Comparison of ENCODE assay signal across 17 cellular contexts in genomic region chr22:29341056-29341848, GRCh38. TPM values are rescaled to one million over a fixed set of nuclear protein-coding genes. Genes with fewer than 3 reads are reported as not detected.
A peak's percentile ranks its signal among the peaks of the same experiment; 100 is the strongest.
DNase-seq lines count a peak whose midpoint lies in the region; ATAC-seq, FAIRE-seq and TF ChIP-seq lines count a peak whose summit lies in the region.
"Had no signal": no experiment of that assay in that cellular context is flagged by ENCODE, and none has a peak within 500 bp of the region (broad histone marks: within the 10 kb centered on the region; RNA-seq: fewer than 3 reads in every experiment).

No MANE protein-coding gene starts in this region.

- H3K4me3 ChIP-seq in right cardiac atrium (ENCODE audit: low read length) (no peak overlapping the region), right atrium auricular region (no peak overlapping the region), pancreas (no peak overlapping the region)
- H3K4me3 ChIP-seq: GM23248 had no signal

- DNase-seq in right cardiac atrium (peak in 2 of 3 donors; percentile 74 to 82), right atrium auricular region (ENCODE audit: low spot score) (no peak), pancreas (peak in 1 of 6 donors; percentile 68), DMS153 (lab: John Stamatoyannopoulos, UW) (no peak)
- DNase-seq: ACHN; CD8-positive, alpha-beta T cell; COR-L47; DND-41; GDM1; GM23248 had no signal

- no peaks in the 10 kb centered on the region for H3K9me3 ChIP-seq in right cardiac atrium (ENCODE audit: control insufficient read depth, low read length)
- no peaks in the 10 kb centered on the region for H3K9me3 ChIP-seq in right atrium auricular region
- H3K9me3 ChIP-seq in pancreas: no peaks in the 10 kb centered on the region

- H3K36me3 ChIP-seq in right atrium auricular region (peaks cover 55% of the 10 kb centered on the region), pancreas (peaks cover 8 to 48% (median 9%) of the 10 kb centered on the region in 3 donors)

- no peak for FAIRE-seq in pancreas (lab: Jason Lieb, UNC)
- FAIRE-seq: D721Med, GM12892, HTR-8/SVneo had no signal

- TF ChIP-seq CTCF in right atrium auricular region (IDR thresholded peaks at IDR 0.05): no peak
- TF ChIP-seq CTCF in VCaP (conservative IDR thresholded peaks at IDR 0.05): no peak
- no peak for TF ChIP-seq CTCF in pancreas (IDR thresholded peaks at IDR 0.05)

- no peaks in the 10 kb centered on the region for H3K27me3 ChIP-seq in right cardiac atrium (ENCODE audit: control insufficient read depth, insufficient read depth)
- no peaks in the 10 kb centered on the region for H3K27me3 ChIP-seq in right atrium auricular region
- H3K27me3 ChIP-seq in pancreas: no peaks in the 10 kb centered on the region

- WGBS in right cardiac atrium: 75% methylated on average over 25 of the region's 25 CpGs
- WGBS in pancreas, 2 donors: 89 to 90% methylated on average over 25 of the region's 25 CpGs

- ATAC-seq in right cardiac atrium (peak; percentile 30 to 39), pancreas (no peak), HG03095 (IDR thresholded peaks at IDR 0.05; ENCODE audit: unreplicated experiment) (no peak), GM18909 (IDR thresholded peaks at IDR 0.05; ENCODE audit: poor library complexity, unreplicated experiment) (no peak)
- ATAC-seq: CD8-positive, alpha-beta T cell had no signal

- intact Hi-C loops in right cardiac atrium (cut with DNase I) (no loop called here), pancreas (cut with DNase I) (no loop called here)

- H3K27ac ChIP-seq in right cardiac atrium (ENCODE audit: low read length): peak overlapping the region; percentile 8
- H3K27ac ChIP-seq in right atrium auricular region: peak overlapping the region in 1 of 2 donors; percentile 72
- H3K27ac ChIP-seq in VCaP: peak overlapping the region; percentile 87
- peak overlapping the region; percentile 63 to 71 (median 68) for H3K27ac ChIP-seq in pancreas
- H3K27ac ChIP-seq: GM23248 had no signal

- peaks cover 4% of the 10 kb centered on the region for H3K4me1 ChIP-seq in right cardiac atrium (ENCODE audit: control insufficient read depth, insufficient read depth, low read length)
- H3K4me1 ChIP-seq in right atrium auricular region: peaks cover 0 to 27% of the 10 kb centered on the region in 2 donors
- H3K4me1 ChIP-seq in pancreas: peaks cover 29 to 31% (median 31%) of the 10 kb centered on the region in 3 donors

RNA-seq across cellular contexts. Expression of gene RASL10A, which starts 25.8 kb away (rescaled TPM):
- total RNA-seq in right cardiac atrium: 1 to 10 TPM; 1.1 to 2.9 (median 1.6) TPM
- 1.2 TPM for polyA plus RNA-seq in right cardiac atrium
- total RNA-seq in right atrium auricular region: 1 to 10 TPM; 1.1 to 1.8 TPM
- total RNA-seq in pancreas: under 1 TPM; 0.24 to 0.61 (median 0.50) TPM
- 1 to 10 TPM; 3.7 to 4.4 TPM for polyA plus RNA-seq in pancreas
- total RNA-seq: A172, GM23248 had no signal

RNA-seq across cellular contexts. Expression of gene GAS2L1, which starts 34.8 kb away (rescaled TPM):
- total RNA-seq in right cardiac atrium: 10 to 100 TPM; 17.1 to 25.7 (median 22.6) TPM
- polyA plus RNA-seq in right cardiac atrium: 16.9 TPM
- 10 to 100 TPM; 19.4 to 28.0 TPM for total RNA-seq in right atrium auricular region
- total RNA-seq in pancreas: 10 to 100 TPM in 1 of 6 donors, 1 to 10 TPM in 5; 5.2 to 10.7 (median 7.8) TPM
- polyA plus RNA-seq in pancreas: 10 to 100 TPM; 11.7 to 13.6 TPM
- total RNA-seq: CD8-positive, alpha-beta T cell had no signal

RNA-seq across cellular contexts. Expression of gene AP1B1, which starts 47.1 kb away (rescaled TPM):
- total RNA-seq in right cardiac atrium (10 to 100 TPM; 33.5 to 44.6 (median 40.3) TPM), right atrium auricular region (10 to 100 TPM; 31.4 to 46.2 TPM), pancreas (10 to 100 TPM; 27.5 to 49.9 (median 40.7) TPM)
- polyA plus RNA-seq in right cardiac atrium (21.7 TPM), pancreas (10 to 100 TPM; 28.3 to 31.7 TPM)

Comparison
In these comparisons a context has a peak if more than half of its experiments do, and no peak if none do; other contexts are left out.
1. DNase-seq: peak in right cardiac atrium (2 of 3); none in right atrium auricular region (single experiment) and DMS153 (single experiment).
2. ATAC-seq: peak in right cardiac atrium (2 of 2); none in pancreas (0 of 4), HG03095 (single experiment) and GM18909 (single experiment).